Comparison of ENCODE assay signal across 1 cellular context in the genomic region with DNA sequence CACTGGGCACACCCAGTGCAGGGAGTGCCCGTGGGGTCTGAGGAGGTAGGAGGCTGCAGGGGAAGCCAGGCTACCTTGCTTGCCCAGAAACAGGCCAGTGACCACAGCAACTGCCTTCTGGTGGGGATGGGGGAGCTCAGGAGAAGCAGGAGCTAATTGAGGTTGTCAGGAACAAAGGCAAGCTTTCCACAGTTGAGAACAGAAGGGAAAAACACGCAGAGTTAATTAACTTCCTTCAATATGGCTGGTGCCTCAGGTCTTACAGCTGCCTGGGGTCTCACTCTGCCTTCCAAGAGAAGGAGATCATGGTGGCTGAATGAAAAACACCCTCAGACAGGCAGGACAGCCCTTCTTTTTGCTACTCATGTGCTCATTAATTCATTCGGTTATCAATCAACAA.
TF ChIP-seq lines count a peak whose summit lies in the region.

No MANE protein-coding gene starts in this region.

TF ChIP-seq in SK-N-SH, 30 proteins besides CTCF, POLR2A, EP300 and RAD21 (continued from another document):
- TF ChIP-seq, protein P1, sequence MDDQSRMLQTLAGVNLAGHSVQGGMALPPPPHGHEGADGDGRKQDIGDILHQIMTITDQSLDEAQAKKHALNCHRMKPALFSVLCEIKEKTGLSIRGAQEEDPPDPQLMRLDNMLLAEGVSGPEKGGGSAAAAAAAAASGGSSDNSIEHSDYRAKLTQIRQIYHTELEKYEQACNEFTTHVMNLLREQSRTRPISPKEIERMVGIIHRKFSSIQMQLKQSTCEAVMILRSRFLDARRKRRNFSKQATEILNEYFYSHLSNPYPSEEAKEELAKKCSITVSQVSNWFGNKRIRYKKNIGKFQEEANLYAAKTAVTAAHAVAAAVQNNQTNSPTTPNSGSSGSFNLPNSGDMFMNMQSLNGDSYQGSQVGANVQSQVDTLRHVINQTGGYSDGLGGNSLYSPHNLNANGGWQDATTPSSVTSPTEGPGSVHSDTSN (IDR thresholded peaks at IDR 0.05) = no peak
- TF ChIP-seq, protein P2, sequence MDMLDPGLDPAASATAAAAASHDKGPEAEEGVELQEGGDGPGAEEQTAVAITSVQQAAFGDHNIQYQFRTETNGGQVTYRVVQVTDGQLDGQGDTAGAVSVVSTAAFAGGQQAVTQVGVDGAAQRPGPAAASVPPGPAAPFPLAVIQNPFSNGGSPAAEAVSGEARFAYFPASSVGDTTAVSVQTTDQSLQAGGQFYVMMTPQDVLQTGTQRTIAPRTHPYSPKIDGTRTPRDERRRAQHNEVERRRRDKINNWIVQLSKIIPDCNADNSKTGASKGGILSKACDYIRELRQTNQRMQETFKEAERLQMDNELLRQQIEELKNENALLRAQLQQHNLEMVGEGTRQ (IDR thresholded peaks at IDR 0.05; ENCODE audit: borderline replicate concordance, low read depth, low read length) = no peak
- TF ChIP-seq NRF1 (IDR thresholded peaks at IDR 0.05; ENCODE audit: low read depth, low read length) (no peak), TAF1 (IDR thresholded peaks at IDR 0.05; ENCODE audit: borderline replicate concordance, low read depth, low read length) (no peak)
